Comparison of ENCODE assay signal across 23 cellular contexts in genomic region chr9:131892162-131892707, GRCh38.
DNase-seq lines count a peak whose midpoint lies in the region; ATAC-seq, FAIRE-seq and TF ChIP-seq lines count a peak whose summit lies in the region.
"Had no signal": no experiment of that assay in that cellular context is flagged by ENCODE, and none has a peak within 500 bp of the region (broad histone marks: within the 10 kb centered on the region; RNA-seq: fewer than 3 reads in every experiment).

No MANE protein-coding gene starts in this region.

- BruUV-seq in endothelial cell of umbilical vein (replicated peaks; lab: Mats Ljungman, UMichigan) = no TSS peak

- no peak overlapping the region for H2AFZ ChIP-seq in endothelial cell of umbilical vein (ENCODE audit: low read depth, low read length)
- no peak overlapping the region for H2AFZ ChIP-seq in GM23248

- CTCF ChIA-PET in endothelial cell of umbilical vein (lab: Charles Lee) = no interaction called here

- H3K4me1 ChIP-seq in endothelial cell of umbilical vein (ENCODE audit: control insufficient read depth, extremely low read depth, insufficient read depth, low read length) = no peaks in the 10 kb centered on the region
- peaks cover 17 to 33% of the 10 kb centered on the region in 2 donors for H3K4me1 ChIP-seq in gastrocnemius medialis
- H3K4me1 ChIP-seq in GM23248 (ENCODE audit: insufficient read depth) = no peaks in the 10 kb centered on the region
- H3K4me1 ChIP-seq: foreskin keratinocyte had no signal

- intact Hi-C loops in endothelial cell of umbilical vein (cut with micrococcal nuclease) = no loop called here
- intact Hi-C loops in gastrocnemius medialis (cut with DNase I; ENCODE audit: low total_unique reads) = no loop called here

- peak; percentile 66 to 92 for ATAC-seq in gastrocnemius medialis
- ATAC-seq: activated T-cell treated with anti-CD3 and anti-CD28 coated beads, Interleukin-2, amount 50 U/mL, for 72 hours; foreskin keratinocyte had no signal

- TF ChIP-seq CTCF in endothelial cell of umbilical vein (IDR thresholded peaks at IDR 0.05; ENCODE audit: extremely low read depth in 1 of 2, insufficient read depth in 1 of 2, low read depth in 1 of 2, low read length in 2 of 2) (no peak), gastrocnemius medialis (IDR thresholded peaks at IDR 0.05 in 4 of 5, conservative IDR thresholded peaks at IDR 0.05 in 1 of 5) (no peak)

- dilution Hi-C loops in endothelial cell of umbilical vein (cut with MboI; ENCODE audit: extremely low pct_ligation_motif_present, low sequenced_read_pairs) = loop anchor here (10.0 kb wide), 1 partner anchor 87 kb away; no protein-coding TSS in a partner anchor

- no peaks in the 10 kb centered on the region for H3F3A ChIP-seq in GM23248 (ENCODE audit: insufficient read depth)

- H3K4me2 ChIP-seq in endothelial cell of umbilical vein (ENCODE audit: insufficient read depth, low read length) = no peak overlapping the region
- no peak overlapping the region for H3K4me2 ChIP-seq in GM23248 (ENCODE audit: unreplicated experiment)
- H3K4me2 ChIP-seq: BLaER1 treated with 17β-estradiol and CSF1 and Interleukin-3, amounts not matched to agents 10 nM and 100 nM had no signal

- H3K9ac ChIP-seq in endothelial cell of umbilical vein (replicated peaks; ENCODE audit: extremely low read depth, insufficient read depth, low read length) (no peak overlapping the region), GM23248 (no peak overlapping the region)
- H3K9ac ChIP-seq: BLaER1 treated with 17β-estradiol and CSF1 and Interleukin-3, amounts not matched to agents 10 nM and 100 nM had no signal

- no peaks in the 10 kb centered on the region for H3K9me2 ChIP-seq in GM23248 (ENCODE audit: insufficient read depth)

- H4K20me1 ChIP-seq in endothelial cell of umbilical vein (replicated peaks; ENCODE audit: control insufficient read depth, extremely low read depth, insufficient read depth, low read length) (no peaks in the 10 kb centered on the region), GM23248 (ENCODE audit: insufficient read depth) (no peaks in the 10 kb centered on the region)

- H3K9me1 ChIP-seq in endothelial cell of umbilical vein (replicated peaks; ENCODE audit: control insufficient read depth, extremely low read depth, insufficient read depth, low read length) = no peaks in the 10 kb centered on the region

- no peak for FAIRE-seq in endothelial cell of umbilical vein (lab: Jason Lieb, UNC)
- FAIRE-seq: D721Med, small intestine had no signal

- H3K27ac ChIP-seq in endothelial cell of umbilical vein (ENCODE audit: insufficient read depth, low read depth, low read length) = no peak overlapping the region
- peak overlapping the region in 1 of 4 donors; percentile 8 for H3K27ac ChIP-seq in gastrocnemius medialis
- H3K27ac ChIP-seq in GM23248 = no peak overlapping the region
- H3K27ac ChIP-seq: BLaER1 treated with 17β-estradiol and CSF1 and Interleukin-3, amounts not matched to agents 10 nM and 100 nM; brain microvascular endothelial cell; foreskin keratinocyte had no signal

- H3K27me3 ChIP-seq in endothelial cell of umbilical vein (ENCODE audit: control insufficient read depth in 2 of 2, insufficient read depth in 2 of 2, low read length in 2 of 2) (no peaks in the 10 kb centered on the region), gastrocnemius medialis (no peaks in the 10 kb centered on the region), GM23248 (replicated peaks; ENCODE audit: insufficient read depth) (no peaks in the 10 kb centered on the region)
- H3K27me3 ChIP-seq: BLaER1 treated with 17β-estradiol and CSF1 and Interleukin-3, amounts not matched to agents 10 nM and 100 nM; brain microvascular endothelial cell; foreskin keratinocyte; MG63 had no signal

- in situ Hi-C loops in gastrocnemius medialis (cut with MboI; ENCODE audit: low sequenced_read_pairs in 4 of 4) (no loop called here), GM23248 (cut with MboI) (no loop called here)

- H3K4me3 ChIP-seq in endothelial cell of umbilical vein (replicated peaks in 1 of 3; ENCODE audit: insufficient read depth in 1 of 3, low read depth in 1 of 3, low read length in 3 of 3) (no peak overlapping the region), gastrocnemius medialis (no peak overlapping the region), GM23248 (no peak overlapping the region)
- H3K4me3 ChIP-seq: BLaER1 treated with 17β-estradiol and CSF1 and Interleukin-3, amounts not matched to agents 10 nM and 100 nM; MG63 had no signal

- POLR2A ChIA-PET in endothelial cell of umbilical vein (lab: Charles Lee) = no interaction called here

- 88 to 93% methylated on average over 5 of the region's 5 CpGs for WGBS in GM23248 (ENCODE audit: low coverage in 1 of 2, low lambda C conversion rate in 2 of 2, missing lambda C conversion rate in 2 of 2), 2 experiments

- H3K36me3 ChIP-seq in endothelial cell of umbilical vein (ENCODE audit: control insufficient read depth in 2 of 2, extremely low read depth in 1 of 2, insufficient read depth in 2 of 2, low read length in 2 of 2) (no peaks in the 10 kb centered on the region), gastrocnemius medialis (peaks cover 0 to 5% of the 10 kb centered on the region in 2 donors), GM23248 (ENCODE audit: low read depth) (no peaks in the 10 kb centered on the region)
- H3K36me3 ChIP-seq: brain microvascular endothelial cell had no signal

- TF ChIP-seq POLR2A in endothelial cell of umbilical vein (IDR thresholded peaks at IDR 0.05; ENCODE audit: low read depth, low read length) = no peak
- no peak for TF ChIP-seq POLR2A in gastrocnemius medialis (IDR thresholded peaks at IDR 0.05)

- DNase-seq in NCI-H510A treated with DMSO at 0.1 percent for 48 hours (lab: John Stamatoyannopoulos, UW) (peak; percentile 69), NCI-H510A (lab: John Stamatoyannopoulos, UW) (no peak), NCI-H2107 treated with DMSO at 0.1 percent for 48 hours (lab: John Stamatoyannopoulos, UW; ENCODE audit: unreplicated experiment) (peak; percentile 56), endothelial cell of umbilical vein (ENCODE audit: low read depth, low spot score) (no peak), gastrocnemius medialis (no peak), NCI-H2081 treated with DMSO at 0.1 percent for 48 hours (lab: John Stamatoyannopoulos, UW) (no peak), NCI-H1694 treated with DMSO at 0.1 percent for 48 hours (lab: John Stamatoyannopoulos, UW) (no peak), GM23248 (no peak)
- DNase-seq: activated CD8-positive, alpha-beta memory T cell treated with anti-CD3 and anti-CD28 coated beads for 24 hours; activated T-cell treated with anti-CD3 and anti-CD28 coated beads, Interleukin-2, amount 50 U/mL, for 72 hours; brain microvascular endothelial cell; foreskin keratinocyte; GDM1; HCEC 1CT; MG63; midbrain; NCI-H2227 treated with DMSO at 0.1 percent for 48 hours; nephron progenitor cell; small intestine; stimulated activated CD4-positive, alpha-beta T cell treated with anti-CD3 and anti-CD28 coated beads, Interleukin-4, amount 100 ng/mL, for 4 hours; T-helper 9 cell had no signal

- H3K79me2 ChIP-seq in endothelial cell of umbilical vein (ENCODE audit: control insufficient read depth, insufficient read depth, low read length) (no peaks in the 10 kb centered on the region), GM23248 (ENCODE audit: insufficient read depth) (no peaks in the 10 kb centered on the region)

- no peaks in the 10 kb centered on the region for H3K9me3 ChIP-seq in endothelial cell of umbilical vein (replicated peaks; ENCODE audit: control insufficient read depth, insufficient read depth, low read length)
- no peaks in the 10 kb centered on the region for H3K9me3 ChIP-seq in gastrocnemius medialis
- H3K9me3 ChIP-seq in GM23248 (ENCODE audit: low read depth) = no peaks in the 10 kb centered on the region
- H3K9me3 ChIP-seq: BLaER1 treated with 17β-estradiol and CSF1 and Interleukin-3, amounts not matched to agents 10 nM and 100 nM; MG63 had no signal

TF ChIP-seq in endothelial cell of umbilical vein, 7 proteins besides CTCF, POLR2A, EP300 and RAD21:
- TF ChIP-seq MAX (IDR thresholded peaks at IDR 0.05; ENCODE audit: insufficient read depth, insufficient read length) (no peak), EZH2 (IDR thresholded peaks at IDR 0.05; ENCODE audit: borderline replicate concordance, low read depth, low read length, severe bottlenecking) (no peak), FOS (IDR thresholded peaks at IDR 0.05; ENCODE audit: borderline replicate concordance, insufficient read depth, low read length) (no peak), POLR2AphosphoS5 (IDR thresholded peaks at IDR 0.05; ENCODE audit: insufficient read depth, low read depth, low read length) (no peak), JUN (IDR thresholded peaks at IDR 0.05; ENCODE audit: borderline replicate concordance, insufficient read depth, insufficient read length, low read depth) (peak; percentile 22)

Comparison
In these comparisons a context has a peak if more than half of its experiments do, and no peak if none do; other contexts are left out.
1. DNase-seq: peak in NCI-H510A treated with DMSO at 0.1 percent for 48 hours (single experiment) and NCI-H2107 treated with DMSO at 0.1 percent for 48 hours (single experiment); none in NCI-H510A (single experiment), endothelial cell of umbilical vein (single experiment), gastrocnemius medialis (0 of 2), NCI-H2081 treated with DMSO at 0.1 percent for 48 hours (single experiment), NCI-H1694 treated with DMSO at 0.1 percent for 48 hours (single experiment) and GM23248 (single experiment).